In genomic region chr1:24765308-24765988, GRCh38 we compare ENCODE assay signal across 1 cellular context.
TF ChIP-seq lines count a peak whose summit lies in the region.

No MANE protein-coding gene starts in this region.

TF ChIP-seq in K562, 482 proteins besides CTCF, POLR2A, EP300 and RAD21 (continued from another document and continues in another):
- 0 out of 2 replicates have a peak, but pooled peaks have one; percentile 16 for TF ChIP-seq CHAMP1 (IDR thresholded peaks at IDR 0.05)
- no peak for TF ChIP-seq ESRRB (CRISPR knock-in tag; IDR thresholded peaks at IDR 0.05; ENCODE audit: borderline replicate concordance)
- TF ChIP-seq DNMT1 (IDR thresholded peaks at IDR 0.05): peak; percentile 86; the same call in 1 of the 2 replicates
- TF ChIP-seq CBX3 (IDR thresholded peaks at IDR 0.05; ENCODE audit: borderline replicate concordance in 1 of 2, low read length in 2 of 2): no peak; a peak in 1 of 3 replicates
- TF ChIP-seq CREM (IDR thresholded peaks at IDR 0.05; ENCODE audit: low read depth): peak; percentile 50; the same call in 1 of the 2 replicates
- no peak; the same call in 1 of the 2 replicates for TF ChIP-seq MTA2 (IDR thresholded peaks at IDR 0.05; ENCODE audit: low read depth)
- peak; percentile 72; the same call in 1 of the 2 replicates for TF ChIP-seq ZBTB17 (CRISPR knock-in tag; IDR thresholded peaks at IDR 0.05)
- no peak for TF ChIP-seq FIP1L1 (IDR thresholded peaks at IDR 0.05; ENCODE audit: low read depth, low read length, poor library complexity, severe bottlenecking)
- TF ChIP-seq CHCHD3 (CRISPR knock-in tag; IDR thresholded peaks at IDR 0.05): no peak
- TF ChIP-seq SOX6 (IDR thresholded peaks at IDR 0.05): peak; percentile 91
- peak; percentile 90; the same call in 1 of the 2 replicates for TF ChIP-seq ZNF589 (CRISPR knock-in tag; IDR thresholded peaks at IDR 0.05; ENCODE audit: low read depth)
- no peak for TF ChIP-seq NFIC (IDR thresholded peaks at IDR 0.05)
- peak; percentile 67; the same call in 1 of the 2 replicates for TF ChIP-seq ARID3A (IDR thresholded peaks at IDR 0.05; ENCODE audit: borderline replicate concordance, low read depth, low read length)
- no peak for TF ChIP-seq ETV6 (IDR thresholded peaks at IDR 0.05; ENCODE audit: borderline replicate concordance in 1 of 2, low read depth in 2 of 2, low read length in 1 of 2)
- TF ChIP-seq ETV6 (CRISPR knock-in tag; IDR thresholded peaks at IDR 0.05; ENCODE audit: borderline replicate concordance): no peak
- peak; percentile 60 for TF ChIP-seq RAD51 (IDR thresholded peaks at IDR 0.05; ENCODE audit: borderline replicate concordance, low read depth)
- TF ChIP-seq CUX1 (CRISPR knock-in tag; IDR thresholded peaks at IDR 0.05): no peak
- TF ChIP-seq ZEB2 (IDR thresholded peaks at IDR 0.05): 0 out of 2 replicates have a peak, but pooled peaks have one; percentile 42
- TF ChIP-seq TRIM24 (IDR thresholded peaks at IDR 0.05): peak; percentile 75 to 83
- no peak for TF ChIP-seq ZNF436 (CRISPR knock-in tag; IDR thresholded peaks at IDR 0.05)
- TF ChIP-seq MTA1 (IDR thresholded peaks at IDR 0.05; ENCODE audit: borderline replicate concordance): peak; percentile 76
- TF ChIP-seq CBFB (CRISPR knock-in tag; IDR thresholded peaks at IDR 0.05): no peak
- TF ChIP-seq TEAD2 (tag; IDR thresholded peaks at IDR 0.05): 0 out of 2 replicates have a peak, but pooled peaks have one; percentile 4
- no peak for TF ChIP-seq ERF (CRISPR knock-in tag; IDR thresholded peaks at IDR 0.05)
- no peak for TF ChIP-seq PREB (CRISPR knock-in tag; IDR thresholded peaks at IDR 0.05)
- no peak for TF ChIP-seq ILK (tag; IDR thresholded peaks at IDR 0.05; ENCODE audit: borderline replicate concordance, low read depth)
- no peak for TF ChIP-seq RERE (CRISPR knock-in tag; IDR thresholded peaks at IDR 0.05; ENCODE audit: borderline replicate concordance)
- TF ChIP-seq MBD1 (CRISPR knock-in tag; IDR thresholded peaks at IDR 0.05): no peak
- no peak for TF ChIP-seq KAT2B (IDR thresholded peaks at IDR 0.05; ENCODE audit: low read depth, low read length)
- peak; percentile 98 for TF ChIP-seq NFRKB (IDR thresholded peaks at IDR 0.05; ENCODE audit: low read depth)
- peak; percentile 80; the same call in 1 of the 2 replicates for TF ChIP-seq HLTF (IDR thresholded peaks at IDR 0.05)
- no peak for TF ChIP-seq NR0B1 (IDR thresholded peaks at IDR 0.05; ENCODE audit: partially characterized antibody)
- TF ChIP-seq ZNF592 (IDR thresholded peaks at IDR 0.05): peak; percentile 94
- TF ChIP-seq RBM15 (IDR thresholded peaks at IDR 0.05; ENCODE audit: insufficient read depth, low read length): no peak
- peak; percentile 71; the same call in 1 of the 2 replicates for TF ChIP-seq DDX20 (tag; IDR thresholded peaks at IDR 0.05; ENCODE audit: low read depth)
